12 cellular contexts compared by ENCODE assay signal in the genomic region with DNA sequence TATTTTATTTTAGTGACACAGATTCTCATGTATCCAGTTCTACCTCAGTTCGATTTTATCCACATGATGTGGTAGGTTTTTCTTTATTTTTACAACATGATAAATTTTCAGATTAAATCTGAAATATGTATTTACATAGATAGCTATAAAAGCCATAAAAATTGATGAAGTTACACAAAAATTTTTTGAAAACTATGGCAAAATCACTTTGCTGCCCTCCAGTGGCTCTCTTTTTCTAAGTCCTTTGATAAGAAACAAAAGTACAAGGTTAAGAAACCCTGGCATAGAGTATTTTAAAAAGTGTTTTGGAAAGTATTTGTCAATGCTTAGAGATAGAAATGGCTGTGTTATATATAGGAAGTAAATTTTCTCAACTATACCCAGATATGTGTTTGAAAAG.
DNase-seq lines count a peak whose midpoint lies in the region; ATAC-seq and TF ChIP-seq lines count a peak whose summit lies in the region.
"Had no signal": no experiment of that assay in that cellular context is flagged by ENCODE, and none has a peak within 500 bp of the region (broad histone marks: within the 10 kb centered on the region; RNA-seq: fewer than 3 reads in every experiment).

No MANE protein-coding gene starts in this region.

- TF ChIP-seq CTCF in left ventricle myocardium inferior (IDR thresholded peaks at IDR 0.05; ENCODE audit: borderline replicate concordance) (peak; percentile 32), heart left ventricle (IDR thresholded peaks at IDR 0.05) (peak in 4 of 12 donors; percentile 14 to 37 (median 31)), SU-DHL-6 (IDR thresholded peaks at IDR 0.05; ENCODE audit: insufficient read depth, low read length, poor library complexity, severe bottlenecking) (peak; percentile 18), upper lobe of right lung (IDR thresholded peaks at IDR 0.05) (peak; percentile 16), mesothelial cell of epicardium (IDR thresholded peaks at IDR 0.05; ENCODE audit: unreplicated experiment) (no peak)

- H3K36me3 ChIP-seq in left ventricle myocardium inferior (peaks cover 19% of the 10 kb centered on the region), heart left ventricle (peaks cover 0 to 54% (median 35%) of the 10 kb centered on the region in 9 donors), SU-DHL-6 (ENCODE audit: low read length) (peaks cover 10% of the 10 kb centered on the region; the same call in 1 of the 2 replicates), upper lobe of right lung (peaks cover 35% of the 10 kb centered on the region), Karpas-422 (ENCODE audit: insufficient read depth, low read length) (peaks cover 4% of the 10 kb centered on the region; the same call in 1 of the 2 replicates)

- H3K9me2 ChIP-seq in SU-DHL-6 (replicated peaks; ENCODE audit: insufficient read depth, low read length) (no peaks in the 10 kb centered on the region), Karpas-422 (replicated peaks; ENCODE audit: insufficient read depth, low read length) (no peaks in the 10 kb centered on the region)

- H4K20me1 ChIP-seq in SU-DHL-6 (ENCODE audit: low read depth, low read length), result no peaks in the 10 kb centered on the region
- no peaks in the 10 kb centered on the region for H4K20me1 ChIP-seq in Karpas-422 (ENCODE audit: insufficient read depth, low read depth, low read length)

- H3K9ac ChIP-seq in SU-DHL-6 (ENCODE audit: low read length) (no peak overlapping the region), Karpas-422 (ENCODE audit: low read length) (no peak overlapping the region)

- H2AFZ ChIP-seq in SU-DHL-6 (ENCODE audit: low read depth, low read length, severe bottlenecking) (no peak overlapping the region), Karpas-422 (ENCODE audit: low read length) (no peak overlapping the region; the same call in 1 of the 2 replicates)

- no peak overlapping the region for H3K27ac Mint-ChIP-seq in mesothelial cell of epicardium

- H3K4me3 Mint-ChIP-seq in mesothelial cell of epicardium, result no peak overlapping the region
- H3K4me3 Mint-ChIP-seq: activated CD8-positive, alpha-beta memory T cell treated with anti-CD3 and anti-CD28 coated beads, Interleukin-2, amount 10 ng/mL, durations not matched to agents 7 days and 5 days had no signal

- H3K4me1 Mint-ChIP-seq in mesothelial cell of epicardium, result no peaks in the 10 kb centered on the region

- DNase-seq in left ventricle myocardium inferior, result no peak
- no peak for DNase-seq in heart left ventricle
- peak; percentile 15 for DNase-seq in fibroblast of peridontal ligament (ENCODE audit: extremely low read depth)
- no peak for DNase-seq in upper lobe of right lung
- DNase-seq in central memory CD4-positive, alpha-beta T cell, result no peak
- DNase-seq in mesothelial cell of epicardium (ENCODE audit: low spot score in 2 of 2, unreplicated experiment in 2 of 2), result no peak
- DNase-seq in Karpas-422, result no peak
- DNase-seq: activated CD8-positive, alpha-beta memory T cell treated with anti-CD3 and anti-CD28 coated beads, Interleukin-2, amount 10 ng/mL, durations not matched to agents 7 days and 5 days; MG63; NCI-H2227 treated with DMSO at 0.1 percent for 48 hours had no signal

- H3K4me1 ChIP-seq in left ventricle myocardium inferior (peaks cover 17% of the 10 kb centered on the region), heart left ventricle (peaks cover 0 to 14% (median 0%) of the 10 kb centered on the region in 12 donors), upper lobe of right lung (no peaks in the 10 kb centered on the region), Karpas-422 (ENCODE audit: low read length) (peaks cover 10% of the 10 kb centered on the region)
- H3K4me1 ChIP-seq: esophagus muscularis mucosa had no signal

- no peak overlapping the region for H3K27ac ChIP-seq in left ventricle myocardium inferior (replicated peaks)
- H3K27ac ChIP-seq in heart left ventricle, result peak overlapping the region in 1 of 12 donors; percentile 16
- no peak overlapping the region for H3K27ac ChIP-seq in SU-DHL-6 (ENCODE audit: low read depth, low read length)
- no peak overlapping the region for H3K27ac ChIP-seq in upper lobe of right lung
- no peak overlapping the region for H3K27ac ChIP-seq in Karpas-422 (ENCODE audit: low read length)
- H3K27ac ChIP-seq: esophagus muscularis mucosa had no signal

- no peak for ATAC-seq in heart left ventricle
- no peak for ATAC-seq in upper lobe of right lung
- ATAC-seq: activated CD8-positive, alpha-beta memory T cell treated with anti-CD3 and anti-CD28 coated beads, Interleukin-2, amount 10 ng/mL, durations not matched to agents 7 days and 5 days had no signal

- 88 to 98% (median 92%) methylated on average over 1 of the region's 1 CpG for WGBS in heart left ventricle, 4 donors

- H3K27me3 Mint-ChIP-seq in mesothelial cell of epicardium (ENCODE audit: low read depth), result no peaks in the 10 kb centered on the region
- H3K27me3 Mint-ChIP-seq: activated CD8-positive, alpha-beta memory T cell treated with anti-CD3 and anti-CD28 coated beads, Interleukin-2, amount 10 ng/mL, durations not matched to agents 7 days and 5 days had no signal

- H3K27me3 ChIP-seq in left ventricle myocardium inferior (ENCODE audit: low read depth) (no peaks in the 10 kb centered on the region), heart left ventricle (no peaks in the 10 kb centered on the region), SU-DHL-6 (ENCODE audit: low read length) (no peaks in the 10 kb centered on the region), upper lobe of right lung (no peaks in the 10 kb centered on the region), Karpas-422 (ENCODE audit: low read length) (no peaks in the 10 kb centered on the region)
- H3K27me3 ChIP-seq: esophagus muscularis mucosa, MG63 had no signal

- H3K9me3 Mint-ChIP-seq in mesothelial cell of epicardium, result no peaks in the 10 kb centered on the region

- H3F3A ChIP-seq in SU-DHL-6 (ENCODE audit: insufficient read depth), result no peaks in the 10 kb centered on the region; the same call in 1 of the 2 replicates

- TF ChIP-seq POLR2A in heart left ventricle (IDR thresholded peaks at IDR 0.05), result no peak

- H3K4me3 ChIP-seq in left ventricle myocardium inferior, result no peak overlapping the region
- no peak overlapping the region for H3K4me3 ChIP-seq in heart left ventricle
- H3K4me3 ChIP-seq in SU-DHL-6 (ENCODE audit: insufficient read depth, low read length, poor library complexity, severe bottlenecking), result no peak overlapping the region
- H3K4me3 ChIP-seq in upper lobe of right lung, result no peak overlapping the region
- H3K4me3 ChIP-seq in Karpas-422 (ENCODE audit: low read length), result no peak overlapping the region
- H3K4me3 ChIP-seq: esophagus muscularis mucosa, MG63 had no signal

- no peak overlapping the region for H3K4me2 ChIP-seq in SU-DHL-6 (ENCODE audit: low read depth, low read length, poor library complexity, severe bottlenecking)
- no peak overlapping the region for H3K4me2 ChIP-seq in Karpas-422 (ENCODE audit: low read depth, low read length, poor library complexity, severe bottlenecking)

- no peaks in the 10 kb centered on the region for H3K9me3 ChIP-seq in left ventricle myocardium inferior (replicated peaks)
- no peaks in the 10 kb centered on the region for H3K9me3 ChIP-seq in heart left ventricle
- H3K9me3 ChIP-seq in SU-DHL-6 (ENCODE audit: insufficient read depth, low read length), result no peaks in the 10 kb centered on the region
- H3K9me3 ChIP-seq in upper lobe of right lung, result no peaks in the 10 kb centered on the region
- H3K9me3 ChIP-seq in Karpas-422 (ENCODE audit: low read length), result no peaks in the 10 kb centered on the region
- H3K9me3 ChIP-seq: esophagus muscularis mucosa, MG63 had no signal

- no peaks in the 10 kb centered on the region for H3K79me2 ChIP-seq in SU-DHL-6 (ENCODE audit: insufficient read depth, low read length)
- H3K79me2 ChIP-seq in Karpas-422 (ENCODE audit: low read length), result 0 out of 2 replicates have a peak, but pooled peaks cover 10% of the 10 kb centered on the region

- intact Hi-C loops in left ventricle myocardium inferior (cut with micrococcal nuclease), result no loop called here
- intact Hi-C loops in heart left ventricle (cut with DNase I), result no loop called here
- intact Hi-C loops in upper lobe of right lung (cut with DNase I), result no loop called here

- H3K36me3 Mint-ChIP-seq in mesothelial cell of epicardium, result peaks cover 25% of the 10 kb centered on the region
